15 cellular contexts compared by ENCODE assay signal in the genomic region with DNA sequence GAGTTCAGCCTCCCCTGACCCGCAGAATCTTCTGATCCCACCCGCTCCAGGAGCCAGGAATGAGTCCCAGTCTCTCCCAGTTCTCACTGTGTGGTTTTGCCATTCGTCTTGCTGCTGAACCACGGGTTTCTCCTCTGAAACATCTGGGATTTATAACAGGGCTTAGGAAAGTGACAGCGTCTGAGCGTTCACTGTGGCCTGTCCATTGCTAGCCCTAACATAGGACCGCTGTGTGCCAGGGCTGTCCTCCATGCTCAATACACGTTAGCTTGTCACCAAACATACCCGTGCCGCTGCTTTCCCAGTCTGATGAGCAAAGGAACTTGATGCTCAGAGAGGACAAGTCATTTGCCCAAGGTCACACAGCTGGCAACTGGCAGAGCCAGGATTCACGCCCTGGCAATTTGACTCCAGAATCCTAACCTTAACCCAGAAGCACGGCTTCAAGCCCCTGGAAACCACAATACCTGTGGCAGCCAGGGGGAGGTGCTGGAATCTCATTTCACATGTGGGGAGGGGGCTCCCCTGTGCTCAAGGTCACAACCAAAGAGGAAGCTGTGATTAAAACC. TPM values are rescaled to one million over a fixed set of nuclear protein-coding genes. Genes with fewer than 3 reads are reported as not detected.
DNase-seq lines count a peak whose midpoint lies in the region; ATAC-seq and TF ChIP-seq lines count a peak whose summit lies in the region.
"Had no signal": no experiment of that assay in that cellular context is flagged by ENCODE, and none has a peak within 500 bp of the region (broad histone marks: within the 10 kb centered on the region; RNA-seq: fewer than 3 reads in every experiment).

No MANE protein-coding gene starts in this region.

- peak overlapping the region in 1 of 2 donors; percentile 11 for H3K4me3 Mint-ChIP-seq in CD14-positive monocyte
- H3K4me3 Mint-ChIP-seq: activated T-cell treated with anti-CD3 and anti-CD28 coated beads, Interleukin-2, amount 50 U/mL, for 4 hours; CD8-positive, alpha-beta memory T cell had no signal

- H3K27me3 ChIP-seq in cardiac muscle cell (no peaks in the 10 kb centered on the region), PC-9 (ENCODE audit: insufficient read depth, low read depth) (no peaks in the 10 kb centered on the region), vagina (no peaks in the 10 kb centered on the region)

- no peaks in the 10 kb centered on the region for H3K4me1 ChIP-seq in cardiac muscle cell (ENCODE audit: low read depth)
- no peaks in the 10 kb centered on the region; the same call in 1 of the 2 replicates for H3K4me1 ChIP-seq in PC-9 (replicated peaks; ENCODE audit: insufficient read depth)
- peaks cover 23% of the 10 kb centered on the region for H3K4me1 ChIP-seq in vagina
- H3K4me1 ChIP-seq: colonic mucosa had no signal

- H2AFZ ChIP-seq in PC-9, result no peak overlapping the region

- DNase-seq in cardiac muscle cell (ENCODE audit: low read depth in 1 of 2, low spot score in 1 of 2) (no peak), left cardiac atrium (no peak), PC-9 (peak in 1 of 2 experiments; percentile 20), fibroblast of villous mesenchyme (ENCODE audit: low read depth) (peak; percentile 54), CD14-positive monocyte (ENCODE audit: low spot score) (no peak), vagina (ENCODE audit: extremely low spot score in 2 of 2) (no peak), NCI-H2081 treated with DMSO at 0.1 percent for 48 hours (lab: John Stamatoyannopoulos, UW) (no peak)
- DNase-seq: activated T-cell treated with anti-CD3 and anti-CD28 coated beads, Interleukin-2, amount 50 U/mL, for 4 hours; CD8-positive, alpha-beta memory T cell; colonic mucosa; HCEC 1CT; NCI-H2029 treated with DMSO at 0.1 percent for 48 hours; T-helper 1 cell had no signal

- H3K4me2 ChIP-seq in PC-9, result no peak overlapping the region

- no peak for TF ChIP-seq POLR2A in vagina (IDR thresholded peaks at IDR 0.05)

- H3K9me2 ChIP-seq in PC-9 (ENCODE audit: insufficient read depth), result no peaks in the 10 kb centered on the region

- peaks cover 10% of the 10 kb centered on the region for H3K36me3 ChIP-seq in cardiac muscle cell
- 0 out of 2 replicates have a peak, but pooled peaks cover 17% of the 10 kb centered on the region for H3K36me3 ChIP-seq in PC-9 (ENCODE audit: low read depth)
- peaks cover 0 to 26% of the 10 kb centered on the region in 2 donors for H3K36me3 ChIP-seq in vagina
- H3K36me3 ChIP-seq: colonic mucosa had no signal

- H3K4me1 Mint-ChIP-seq in CD14-positive monocyte, result peaks cover 11% of the 10 kb centered on the region

- H3F3A ChIP-seq in PC-9 (ENCODE audit: insufficient read depth, low read depth), result peaks cover 60% of the 10 kb centered on the region

- no peak for ATAC-seq in left cardiac atrium
- ATAC-seq in GM18511 (IDR thresholded peaks at IDR 0.05; ENCODE audit: unreplicated experiment), result no peak
- ATAC-seq: activated T-cell treated with anti-CD3 and anti-CD28 coated beads, Interleukin-2, amount 50 U/mL, for 4 hours had no signal

- no peak overlapping the region for H3K27ac Mint-ChIP-seq in CD14-positive monocyte

- peaks cover 30 to 35% of the 10 kb centered on the region in 2 donors for H3K36me3 Mint-ChIP-seq in CD14-positive monocyte

- H3K9me3 ChIP-seq in cardiac muscle cell (ENCODE audit: low read depth) (no peaks in the 10 kb centered on the region), PC-9 (ENCODE audit: insufficient read depth, low read depth) (no peaks in the 10 kb centered on the region), vagina (no peaks in the 10 kb centered on the region)
- H3K9me3 ChIP-seq: colonic mucosa had no signal

- H3K27ac ChIP-seq in cardiac muscle cell, result peak overlapping the region; percentile 79
- no peak overlapping the region for H3K27ac ChIP-seq in PC-9
- no peak overlapping the region for H3K27ac ChIP-seq in vagina
- H3K27ac ChIP-seq: colonic mucosa had no signal

- CTCF ChIA-PET in PC-9 (lab: Charles Lee), result interaction anchor here (1.1 kb wide), 1 partner anchor 21 kb away, joined by 3 read pairs; no protein-coding TSS in a partner anchor

- BruUV-seq in PC-9 (replicated peaks; lab: Mats Ljungman, UMichigan), result no TSS peak

- intact Hi-C loops in left cardiac atrium (cut with DNase I) (loop anchor here in 1 of 2 donors (2.0 kb wide), 1 partner anchor 46 kb away; no protein-coding TSS in a partner anchor), PC-9 (cut with micrococcal nuclease; ENCODE audit: unreplicated experiment) (loop anchor here (10.0 kb wide), 1 partner anchor 150 kb away; no protein-coding TSS in a partner anchor), CD14-positive monocyte (cut with micrococcal nuclease) (loop anchor here (5.0 kb wide), 1 partner anchor 153 kb away; no protein-coding TSS in a partner anchor), vagina (cut with DNase I) (loop anchor here (5.0 kb wide), 1 partner anchor 48 kb away; no protein-coding TSS in a partner anchor)

- TF ChIP-seq CTCF in cardiac muscle cell (IDR thresholded peaks at IDR 0.05; ENCODE audit: low read depth, low read length), result peak; percentile 33
- 0 out of 2 replicates have a peak, but pooled peaks have one; percentile 23 for TF ChIP-seq CTCF in PC-9 (conservative IDR thresholded peaks at IDR 0.05)
- peak; percentile 13 for TF ChIP-seq CTCF in fibroblast of villous mesenchyme (IDR thresholded peaks at IDR 0.05; ENCODE audit: insufficient read depth, low read depth, low read length)
- no peak for TF ChIP-seq CTCF in CD14-positive monocyte (IDR thresholded peaks at IDR 0.05)
- no peak for TF ChIP-seq CTCF in vagina (IDR thresholded peaks at IDR 0.05)

- POLR2A ChIA-PET in PC-9 (lab: Charles Lee; ENCODE audit: unreplicated experiment), result interaction anchor here (0.6 kb wide), 1 partner anchor 165 kb away, joined by 6 read pairs; no protein-coding TSS in a partner anchor

- peaks cover 27 to 36% (median 34%) of the 10 kb centered on the region in 3 donors for H3K27me3 Mint-ChIP-seq in CD14-positive monocyte (ENCODE audit: low read depth in 3 of 3)

- H3K4me3 ChIP-seq in cardiac muscle cell (no peak overlapping the region), PC-9 (no peak overlapping the region), fibroblast of villous mesenchyme (ENCODE audit: low read depth, low read length) (no peak overlapping the region), vagina (no peak overlapping the region)
- H3K4me3 ChIP-seq: colonic mucosa had no signal

- H3K9me3 Mint-ChIP-seq in CD14-positive monocyte, result peaks cover 0 to 9% (median 2%) of the 10 kb centered on the region in 7 donors
- H3K9me3 Mint-ChIP-seq: activated T-cell treated with anti-CD3 and anti-CD28 coated beads, Interleukin-2, amount 50 U/mL, for 4 hours; CD8-positive, alpha-beta memory T cell had no signal

- peaks cover 16% of the 10 kb centered on the region; the same call in 1 of the 2 replicates for H4K20me1 ChIP-seq in PC-9 (ENCODE audit: insufficient read depth)

- no peaks in the 10 kb centered on the region for H3K79me2 ChIP-seq in PC-9 (ENCODE audit: low read depth)

RNA-seq across cellular contexts. Expression of gene APOE, which starts 1.1 kb away (rescaled TPM):
- total RNA-seq in cardiac muscle cell (908 and 1,026 TPM in 2 replicates), left cardiac atrium (10 to 100 TPM; 43.5 to 67.4 TPM), PC-9 (2021) (11.5 and 16.5 TPM in 2 replicates), fibroblast of villous mesenchyme (9.7 and 16.4 TPM in 2 replicates), vagina (170 TPM)
- polyA plus RNA-seq in cardiac muscle cell (517 and 749 TPM in 2 replicates), CD14-positive monocyte (under 1 TPM in 1 of 2 donors, not detected in 1; 0.30 TPM)
- polyA plus RNA-seq: CD8-positive, alpha-beta memory T cell had no signal

RNA-seq across cellular contexts. Expression of gene APOC1, which starts 9.9 kb away (rescaled TPM):
- total RNA-seq in cardiac muscle cell (13.0 and 27.1 TPM in 2 replicates), left cardiac atrium (1 to 10 TPM; 2.7 to 4.6 TPM), PC-9 (2021) (27.4 and 31.1 TPM in 2 replicates), fibroblast of villous mesenchyme (1.3 and 2.6 TPM in 2 replicates), vagina (14.5 TPM)
- polyA plus RNA-seq in cardiac muscle cell (20.1 and 22.7 TPM in 2 replicates), CD14-positive monocyte (not detected)
- polyA plus RNA-seq: CD8-positive, alpha-beta memory T cell had no signal

RNA-seq across cellular contexts. Expression of gene TOMM40, which starts 13.5 kb away (rescaled TPM):
- total RNA-seq in cardiac muscle cell (119 and 150 TPM in 2 replicates), left cardiac atrium (10 to 100 TPM; 43.0 to 63.1 TPM), PC-9 (2021) (83.6 and 86.0 TPM in 2 replicates), fibroblast of villous mesenchyme (56.7 and 57.9 TPM in 2 replicates), vagina (31.4 TPM)
- polyA plus RNA-seq in cardiac muscle cell (135 and 172 TPM in 2 replicates), CD14-positive monocyte (10 to 100 TPM; 15.0 to 16.4 TPM)

RNA-seq across cellular contexts. Expression of gene APOC4, which starts 37.5 kb away (rescaled TPM):
- not detected in 2 replicates for total RNA-seq in cardiac muscle cell
- not detected in 2 replicates for polyA plus RNA-seq in cardiac muscle cell
- total RNA-seq in left cardiac atrium, result not detected
- not detected in 2 replicates for total RNA-seq in PC-9 (2021)
- not detected in 2 replicates for total RNA-seq in fibroblast of villous mesenchyme
- not detected for polyA plus RNA-seq in CD14-positive monocyte
- not detected for total RNA-seq in vagina
- total RNA-seq: activated T-cell treated with anti-CD3 and anti-CD28 coated beads, Interleukin-2, amount 50 U/mL, for 4 hours; CD8-positive, alpha-beta memory T cell; colonic mucosa; mucosa of gallbladder had no signal
- polyA plus RNA-seq: CD8-positive, alpha-beta memory T cell had no signal

RNA-seq across cellular contexts. Expression of gene APOC2, which starts 41.3 kb away (rescaled TPM):
- total RNA-seq in cardiac muscle cell, result not detected in 2 replicates
- polyA plus RNA-seq in cardiac muscle cell, result 0.98 TPM in 1 of 2 replicates, not detected in the other
- total RNA-seq in left cardiac atrium, result not detected
- total RNA-seq in PC-9 (2021), result not detected in 2 replicates
- not detected in 2 replicates for total RNA-seq in fibroblast of villous mesenchyme
- not detected for polyA plus RNA-seq in CD14-positive monocyte
- not detected for total RNA-seq in vagina
- total RNA-seq: activated T-cell treated with anti-CD3 and anti-CD28 coated beads, Interleukin-2, amount 50 U/mL, for 4 hours; CD8-positive, alpha-beta memory T cell had no signal
- polyA plus RNA-seq: CD8-positive, alpha-beta memory T cell had no signal

Comparison
In these comparisons a context has a peak if more than half of its experiments do, and no peak if none do; other contexts are left out.
1. CTCF ChIP-seq: peak in cardiac muscle cell (single experiment), PC-9 (single experiment) and fibroblast of villous mesenchyme (single experiment); none in CD14-positive monocyte (single experiment) and vagina (0 of 3).